In the genomic region with DNA sequence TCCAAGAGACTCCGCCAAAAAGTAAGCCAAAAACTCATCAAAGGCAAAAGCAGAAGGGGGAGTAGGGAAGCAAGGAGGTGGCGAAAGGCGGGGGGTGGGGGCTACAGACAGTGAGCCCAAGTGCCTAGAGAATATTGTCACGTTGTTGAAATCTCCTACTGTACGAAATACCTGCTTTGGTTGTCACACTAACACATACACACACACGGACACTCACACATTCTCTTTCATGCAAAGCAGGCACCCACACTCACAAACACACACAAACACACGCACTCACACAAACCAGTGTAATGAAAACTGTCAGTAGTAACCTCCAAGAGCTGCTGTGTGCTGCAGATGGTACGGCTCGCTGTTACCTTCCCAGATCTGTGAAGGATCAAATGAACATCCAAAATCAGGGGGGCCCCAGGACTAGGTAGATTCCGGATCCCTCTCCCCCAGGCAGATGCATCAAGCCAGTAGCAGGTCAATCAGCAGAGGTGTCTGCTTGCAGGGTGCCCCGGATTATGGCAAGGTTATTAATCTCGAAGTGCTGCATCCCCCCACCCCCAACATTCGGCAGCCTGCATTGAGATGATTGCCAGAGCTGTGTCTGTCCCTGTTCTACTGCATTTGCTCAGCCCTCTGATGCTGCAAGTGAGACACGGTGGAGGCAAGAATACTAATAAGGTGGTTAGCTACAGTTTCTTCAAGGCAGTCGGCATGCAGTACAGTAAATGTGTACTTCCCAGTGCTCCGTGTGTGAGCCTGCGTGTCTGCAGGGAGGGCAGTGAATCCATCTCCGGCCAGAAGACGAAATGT, we compare ENCODE assay signal across 17 cellular contexts. TPM values are rescaled to one million over a fixed set of nuclear protein-coding genes. Genes with fewer than 3 reads are reported as not detected.
DNase-seq lines count a peak whose midpoint lies in the region; ATAC-seq and TF ChIP-seq lines count a peak whose summit lies in the region.
"Had no signal": no experiment of that assay in that cellular context is flagged by ENCODE, and none has a peak within 500 bp of the region (broad histone marks: within the 10 kb centered on the region; RNA-seq: fewer than 3 reads in every experiment).

TSS of gene LRRC4C (minus strand) at position 51 of the 804 bp plus-strand sequence.

- peak within 1 kb of the TSS; percentile 6 to 16 (median 12) for H3K27ac Mint-ChIP-seq in nephron
- H3K27ac Mint-ChIP-seq: naive B cell; stimulated activated effector memory CD8-positive, alpha-beta T cell treated with anti-CD3 and anti-CD28 coated beads, Interleukin-12 subunit alpha, Interleukin-12 subunit beta, amount 100 ng/mL, for 72 hours had no signal

- no peaks in the 10 kb centered on the region for H3K4me1 ChIP-seq in A673 (ENCODE audit: insufficient read depth, low read length, poor library complexity, severe bottlenecking)
- H3K4me1 ChIP-seq in ascending aorta, result no peaks in the 10 kb centered on the region
- H3K4me1 ChIP-seq: Caco-2 had no signal

- POLR2A ChIA-PET in A673 (lab: Charles Lee; ENCODE audit: low non-redundant PET), result no interaction called here

- intact Hi-C loops in A673 (cut with micrococcal nuclease; ENCODE audit: unreplicated experiment), result loop anchor here (2.0 to 5.0 kb wide), 3 partner anchors 152 to 1821 kb away; no protein-coding TSS in a partner anchor
- intact Hi-C loops in ascending aorta (cut with DNase I), result no loop called here

- H3K9me3 ChIP-seq in A673 (ENCODE audit: low read depth, low read length, poor library complexity, severe bottlenecking), result no peaks in the 10 kb centered on the region
- H3K9me3 ChIP-seq in ascending aorta, result no peaks in the 10 kb centered on the region
- H3K9me3 ChIP-seq: Caco-2 had no signal

- no TSS peak for BruUV-seq in A673 (replicated peaks; lab: Mats Ljungman, UMichigan)

- no peak for DNase-seq in A673 (ENCODE audit: low spot score)
- peak; percentile 48 for DNase-seq in NCI-H146 treated with DMSO at 0.1 percent for 48 hours (lab: John Stamatoyannopoulos, UW; ENCODE audit: unreplicated experiment)
- no peak for DNase-seq in ascending aorta (ENCODE audit: low spot score in 2 of 2)
- no peak for DNase-seq in A172 (ENCODE audit: low spot score)
- no peak for DNase-seq in NCI-H187 (lab: John Stamatoyannopoulos, UW)
- DNase-seq: activated CD4-positive, CD25-positive, alpha-beta regulatory T cell; activated CD8-positive, alpha-beta memory T cell treated with anti-CD3 and anti-CD28 coated beads, Interleukin-2, amount 50 U/mL, for 4 hours; activated naive CD4-positive, alpha-beta T cell treated with anti-CD3 and anti-CD28 coated beads, Interleukin-2, amount 50 U/mL, for 16 hours; Caco-2; naive B cell had no signal

- CTCF ChIA-PET in A673 (lab: Charles Lee), result interaction anchor here (1.3 to 2.0 kb wide), 2 partner anchors 11 to 1065 kb away, joined by 5 to 6 read pairs; no protein-coding TSS in a partner anchor

- H3K4me3 Mint-ChIP-seq in nephron, result peak within 1 kb of the TSS; percentile 14 to 77 (median 72)
- H3K4me3 Mint-ChIP-seq: naive B cell; stimulated activated effector memory CD8-positive, alpha-beta T cell treated with anti-CD3 and anti-CD28 coated beads, Interleukin-12 subunit alpha, Interleukin-12 subunit beta, amount 100 ng/mL, for 72 hours had no signal

- H3K27ac ChIP-seq in A673 (ENCODE audit: low read depth, low read length, poor library complexity, severe bottlenecking) (no peak within 1 kb of the TSS), cingulate gyrus (ENCODE audit: low read depth, low read length) (peak within 1 kb of the TSS; percentile 43), ascending aorta (no peak within 1 kb of the TSS)
- H3K27ac ChIP-seq: cardiac muscle cell had no signal

- H3K36me3 ChIP-seq in A673 (ENCODE audit: insufficient read depth, low read length, poor library complexity, severe bottlenecking), result no peaks in the 10 kb centered on the region
- no peaks in the 10 kb centered on the region for H3K36me3 ChIP-seq in ascending aorta
- H3K36me3 ChIP-seq: cardiac muscle cell had no signal

- H3K27me3 ChIP-seq in A673 (replicated peaks; ENCODE audit: insufficient read depth, low read depth, low read length, poor library complexity) (peaks cover 39% of the 10 kb centered on the region), ascending aorta (no peaks in the 10 kb centered on the region)
- H3K27me3 ChIP-seq: cardiac muscle cell had no signal

- TF ChIP-seq CTCF in A673 (conservative IDR thresholded peaks at IDR 0.05; ENCODE audit: low read depth, low read length) (no peak), nephron (IDR thresholded peaks at IDR 0.05; ENCODE audit: unreplicated experiment in 3 of 3) (no peak), ascending aorta (IDR thresholded peaks at IDR 0.05) (no peak)

- ATAC-seq in esophagus mucosa, result no peak
- ATAC-seq: left lobe of liver; stimulated activated effector memory CD8-positive, alpha-beta T cell treated with anti-CD3 and anti-CD28 coated beads, Interleukin-12 subunit alpha, Interleukin-12 subunit beta, amount 100 ng/mL, for 72 hours had no signal

- H3K9me3 Mint-ChIP-seq in nephron, result no peaks in the 10 kb centered on the region

- no peaks in the 10 kb centered on the region for H3K36me3 Mint-ChIP-seq in nephron (ENCODE audit: low read depth)
- H3K36me3 Mint-ChIP-seq: naive B cell; stimulated activated effector memory CD8-positive, alpha-beta T cell treated with anti-CD3 and anti-CD28 coated beads, Interleukin-12 subunit alpha, Interleukin-12 subunit beta, amount 100 ng/mL, for 72 hours had no signal

- peak within 1 kb of the TSS; percentile 7 for H3K4me3 ChIP-seq in A673 (ENCODE audit: low read depth, low read length, poor library complexity, severe bottlenecking)
- H3K4me3 ChIP-seq in ascending aorta, result peak within 1 kb of the TSS in 1 of 2 donors; percentile 26
- H3K4me3 ChIP-seq: cardiac muscle cell had no signal

- peaks cover 11% of the 10 kb centered on the region for H3K4me1 Mint-ChIP-seq in nephron
- H3K4me1 Mint-ChIP-seq: stimulated activated effector memory CD8-positive, alpha-beta T cell treated with anti-CD3 and anti-CD28 coated beads, Interleukin-12 subunit alpha, Interleukin-12 subunit beta, amount 100 ng/mL, for 72 hours had no signal

- H3K27me3 Mint-ChIP-seq in nephron (ENCODE audit: low read depth), result peaks cover 8% of the 10 kb centered on the region

RNA-seq across cellular contexts. Expression of gene LRRC4C, which starts in this region (rescaled TPM):
- total RNA-seq in A673 (2021) (38.3 and 52.3 TPM in 2 replicates), esophagus mucosa (0.28 TPM), ascending aorta (not detected)
- 0.05 TPM in 1 of 2 replicates, not detected in the other for total RNA-seq in A172 (2014; rRNA removed; shearing (Covaris generic))
- total RNA-seq: Caco-2, glomerular endothelial cell had no signal

Comparison
In these comparisons a context has a peak if more than half of its experiments do, and no peak if none do; other contexts are left out.
1. RNA of gene LRRC4C (total RNA-seq): 38.3 to 52.3 TPM in A673; 0.28 TPM in esophagus mucosa (single experiment), not detected in ascending aorta (single experiment) and 0.05 TPM in A172; every median in the first group is over 10 times any median in the second.